Comparison of ENCODE assay signal across 19 cellular contexts in the genomic region with DNA sequence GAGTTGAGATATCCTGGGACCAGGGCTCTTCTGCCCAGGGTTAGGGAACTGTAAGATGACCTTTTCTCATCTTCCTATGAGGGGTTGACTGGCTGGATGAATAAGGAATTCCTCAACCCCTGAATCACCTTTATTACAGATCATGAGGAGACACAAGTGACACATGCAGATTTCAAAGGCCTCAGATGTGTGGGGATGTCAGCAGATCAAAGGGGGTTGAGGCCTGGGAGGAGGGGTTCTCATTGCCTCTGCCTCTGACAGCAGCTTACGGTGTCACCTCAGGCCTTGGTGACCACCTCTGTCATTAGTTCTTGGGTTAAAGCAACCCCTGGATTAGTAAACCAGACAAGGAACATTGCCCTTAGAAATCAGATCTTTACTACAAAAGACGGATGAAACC. TPM values are rescaled to one million over a fixed set of nuclear protein-coding genes. Genes with fewer than 3 reads are reported as not detected.
DNase-seq lines count a peak whose midpoint lies in the region; ATAC-seq lines count a peak whose summit lies in the region.
"Had no signal": no experiment of that assay in that cellular context is flagged by ENCODE, and none has a peak within 500 bp of the region (broad histone marks: within the 10 kb centered on the region; RNA-seq: fewer than 3 reads in every experiment).

No MANE protein-coding gene starts in this region.

- no peak for ATAC-seq in HG02852 (IDR thresholded peaks at IDR 0.05; ENCODE audit: unreplicated experiment)
- ATAC-seq in GM18868 (IDR thresholded peaks at IDR 0.05; ENCODE audit: unreplicated experiment), result no peak

- peaks cover 70% of the 10 kb centered on the region for H3K4me1 Mint-ChIP-seq in activated naive CD8-positive, alpha-beta T cell (ENCODE audit: low read depth)
- peaks cover 56% of the 10 kb centered on the region for H3K4me1 Mint-ChIP-seq in activated naive CD8-positive, alpha-beta T cell treated with anti-CD3 and anti-CD28 coated beads for 36 hours
- peaks cover 44% of the 10 kb centered on the region for H3K4me1 Mint-ChIP-seq in activated naive CD4-positive, alpha-beta T cell treated with anti-CD3 and anti-CD28 coated beads, Interleukin-2, amount 10 ng/mL, durations not matched to agents 7 days and 5 days

- H3K27me3 Mint-ChIP-seq in activated naive CD8-positive, alpha-beta T cell, result no peaks in the 10 kb centered on the region
- H3K27me3 Mint-ChIP-seq in activated naive CD8-positive, alpha-beta T cell treated with anti-CD3 and anti-CD28 coated beads for 36 hours, result no peaks in the 10 kb centered on the region
- H3K27me3 Mint-ChIP-seq in activated naive CD4-positive, alpha-beta T cell treated with anti-CD3 and anti-CD28 coated beads, Interleukin-2, amount 10 ng/mL, durations not matched to agents 7 days and 5 days, result peaks cover 29% of the 10 kb centered on the region

- H3K9me3 Mint-ChIP-seq in activated naive CD8-positive, alpha-beta T cell (ENCODE audit: low read depth), result no peaks in the 10 kb centered on the region
- H3K9me3 Mint-ChIP-seq in activated naive CD8-positive, alpha-beta T cell treated with anti-CD3 and anti-CD28 coated beads for 36 hours, result no peaks in the 10 kb centered on the region
- H3K9me3 Mint-ChIP-seq in activated naive CD4-positive, alpha-beta T cell treated with anti-CD3 and anti-CD28 coated beads, Interleukin-2, amount 10 ng/mL, durations not matched to agents 7 days and 5 days, result peaks cover 3% of the 10 kb centered on the region

- CTCF ChIA-PET in activated naive CD4-positive, alpha-beta T cell treated with anti-CD3 and anti-CD28 coated beads, Interleukin-2, amount 10 ng/mL, durations not matched to agents 7 days and 5 days (lab: Charles Lee), result no interaction called here

- peaks cover 12% of the 10 kb centered on the region for H3K36me3 Mint-ChIP-seq in activated naive CD8-positive, alpha-beta T cell
- H3K36me3 Mint-ChIP-seq in activated naive CD8-positive, alpha-beta T cell treated with anti-CD3 and anti-CD28 coated beads for 36 hours, result no peaks in the 10 kb centered on the region
- H3K36me3 Mint-ChIP-seq in activated naive CD4-positive, alpha-beta T cell treated with anti-CD3 and anti-CD28 coated beads, Interleukin-2, amount 10 ng/mL, durations not matched to agents 7 days and 5 days, result no peaks in the 10 kb centered on the region

- H3K4me3 Mint-ChIP-seq in activated naive CD8-positive, alpha-beta T cell, result peak overlapping the region; percentile 11
- H3K4me3 Mint-ChIP-seq in activated naive CD8-positive, alpha-beta T cell treated with anti-CD3 and anti-CD28 coated beads for 36 hours, result no peak overlapping the region
- H3K4me3 Mint-ChIP-seq in activated naive CD4-positive, alpha-beta T cell treated with anti-CD3 and anti-CD28 coated beads, Interleukin-2, amount 10 ng/mL, durations not matched to agents 7 days and 5 days, result no peak overlapping the region

- no peak for DNase-seq in activated naive CD8-positive, alpha-beta T cell treated with anti-CD3 and anti-CD28 coated beads for 36 hours
- DNase-seq in LoVo (ENCODE audit: low spot score) (peak; percentile 27), mesenteric fat pad (ENCODE audit: low spot score) (peak; percentile 6), midbrain (lab: John Stamatoyannopoulos, UW) (no peak)
- peak; percentile 47 for DNase-seq in activated naive CD4-positive, alpha-beta T cell treated with anti-CD3 and anti-CD28 coated beads, Interleukin-2, amount 10 ng/mL, durations not matched to agents 7 days and 5 days
- DNase-seq: COR-L47, dermis blood vessel endothelial cell, H7, IMR-90, NCI-H1694 treated with DMSO at 0.1 percent for 48 hours, Peyer's patch had no signal

- H3K27ac Mint-ChIP-seq in activated naive CD8-positive, alpha-beta T cell, result peak overlapping the region; percentile 6
- no peak overlapping the region for H3K27ac Mint-ChIP-seq in activated naive CD8-positive, alpha-beta T cell treated with anti-CD3 and anti-CD28 coated beads for 36 hours
- no peak overlapping the region for H3K27ac Mint-ChIP-seq in activated naive CD4-positive, alpha-beta T cell treated with anti-CD3 and anti-CD28 coated beads, Interleukin-2, amount 10 ng/mL, durations not matched to agents 7 days and 5 days

RNA-seq across cellular contexts. Expression of gene KRT72, which starts 2.1 kb away (rescaled TPM):
- total RNA-seq in activated naive CD8-positive, alpha-beta T cell treated with anti-CD3 and anti-CD28 coated beads for 36 hours, result under 1 TPM in 1 of 2 experiments, not detected in 1; 0.12 TPM
- not detected for total RNA-seq in mesenteric fat pad
- total RNA-seq: activated CD8-positive, alpha-beta memory T cell treated with anti-CD3 and anti-CD28 coated beads for 36 hours; breast epithelium; dermis blood vessel endothelial cell; epithelial cell of proximal tubule; H7; IMR-90; subcutaneous adipose tissue; vagina had no signal

RNA-seq across cellular contexts. Expression of gene KRT73, which starts 15.0 kb away (rescaled TPM):
- under 1 TPM; 0.14 to 0.29 TPM for total RNA-seq in activated naive CD8-positive, alpha-beta T cell treated with anti-CD3 and anti-CD28 coated beads for 36 hours
- total RNA-seq in mesenteric fat pad, result not detected
- total RNA-seq: activated CD8-positive, alpha-beta memory T cell treated with anti-CD3 and anti-CD28 coated beads for 36 hours; breast epithelium; dermis blood vessel endothelial cell; epithelial cell of proximal tubule; H7; IMR-90; subcutaneous adipose tissue; vagina had no signal

RNA-seq across cellular contexts. Expression of gene KRT74, which starts 29.7 kb away (rescaled TPM):
- total RNA-seq in activated naive CD8-positive, alpha-beta T cell treated with anti-CD3 and anti-CD28 coated beads for 36 hours, result not detected
- not detected for total RNA-seq in mesenteric fat pad
- total RNA-seq: activated CD8-positive, alpha-beta memory T cell treated with anti-CD3 and anti-CD28 coated beads for 36 hours; breast epithelium; dermis blood vessel endothelial cell; epithelial cell of proximal tubule; H7; IMR-90; Peyer's patch; subcutaneous adipose tissue; vagina had no signal

RNA-seq across cellular contexts. Expression of gene KRT2, which starts 48.7 kb away (rescaled TPM):
- total RNA-seq in activated naive CD8-positive, alpha-beta T cell treated with anti-CD3 and anti-CD28 coated beads for 36 hours, result not detected
- total RNA-seq in mesenteric fat pad, result not detected
- total RNA-seq: activated CD8-positive, alpha-beta memory T cell treated with anti-CD3 and anti-CD28 coated beads for 36 hours; breast epithelium; dermis blood vessel endothelial cell; epithelial cell of proximal tubule; H7; IMR-90; subcutaneous adipose tissue had no signal

RNA-seq across cellular contexts. Expression of gene KRT71, which starts 50.4 kb away (rescaled TPM):
- total RNA-seq in activated naive CD8-positive, alpha-beta T cell treated with anti-CD3 and anti-CD28 coated beads for 36 hours, result not detected
- not detected for total RNA-seq in mesenteric fat pad
- total RNA-seq: activated CD8-positive, alpha-beta memory T cell treated with anti-CD3 and anti-CD28 coated beads for 36 hours; dermis blood vessel endothelial cell; epithelial cell of proximal tubule; H7; IMR-90; Peyer's patch; subcutaneous adipose tissue; vagina had no signal

Comparison
In these comparisons a context has a peak if more than half of its experiments do, and no peak if none do; other contexts are left out.
1. DNase-seq: peak in LoVo (single experiment), activated naive CD4-positive, alpha-beta T cell treated with anti-CD3 and anti-CD28 coated beads, Interleukin-2, amount 10 ng/mL, durations not matched to agents 7 days and 5 days (single experiment) and mesenteric fat pad (single experiment); none in activated naive CD8-positive, alpha-beta T cell treated with anti-CD3 and anti-CD28 coated beads for 36 hours (single experiment) and midbrain (single experiment).